17 cellular contexts compared by ENCODE assay signal in the genomic region with DNA sequence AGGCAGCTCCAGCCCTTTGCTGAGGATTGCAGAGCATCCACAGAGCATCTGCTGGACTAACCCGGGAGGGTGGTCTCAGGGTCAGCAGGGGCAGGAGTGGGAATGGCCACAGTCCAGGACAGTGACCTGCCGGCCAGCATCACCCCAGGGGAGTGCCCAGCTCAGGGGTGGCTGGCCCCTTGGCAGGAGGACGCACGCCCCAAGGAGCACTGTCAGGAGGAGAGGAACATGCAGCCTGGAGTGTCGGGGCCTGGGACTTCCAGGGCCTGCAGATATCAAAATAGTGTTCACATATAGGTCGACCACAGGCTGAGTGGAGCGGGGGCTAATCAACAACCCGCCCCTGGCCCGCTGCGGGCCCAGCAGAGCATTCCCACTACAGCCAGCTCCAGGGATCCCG.
"Had no signal": no experiment of that assay in that cellular context is flagged by ENCODE, and none has a peak within 500 bp of the region (broad histone marks: within the 10 kb centered on the region; RNA-seq: fewer than 3 reads in every experiment).

No MANE protein-coding gene starts in this region.

- H3K4me3 ChIP-seq: SJSA1 had no signal

- ATAC-seq: PC-3 had no signal

- H3K9me3 ChIP-seq: SJSA1 had no signal

- H3K27ac ChIP-seq: SJSA1 had no signal

- H3K27me3 ChIP-seq: SJSA1 had no signal

- DNase-seq: activated CD4-positive, alpha-beta T cell treated with anti-CD3 and anti-CD28 coated beads for 4 hours; activated CD8-positive, alpha-beta memory T cell treated with anti-CD3 and anti-CD28 coated beads, Interleukin-2, amount 50 U/mL, for 4 hours; activated CD8-positive, alpha-beta T cell treated with anti-CD3 and anti-CD28 coated beads for 36 hours; activated gamma-delta T cell treated with Interleukin-2 at 50 U/mL for 16 hours; activated naive CD4-positive, alpha-beta T cell treated with anti-CD3 and anti-CD28 coated beads, Interleukin-2, amount 10 ng/mL, durations not matched to agents 7 days and 5 days; activated naive CD8-positive, alpha-beta T cell treated with anti-CD3 and anti-CD28 coated beads for 36 hours; activated T-cell treated with anti-CD3 and anti-CD28 coated beads, Interleukin-2, amount 50 U/mL, for 72 hours; cerebellar nuclear complex; NCI-H1048; NCI-H187 treated with DMSO at 0.1 percent for 48 hours; NCI-H2081 treated with DMSO at 0.1 percent for 48 hours; NCI-H446 treated with DMSO at 0.1 percent for 48 hours; NCI-H524 treated with DMSO at 0.1 percent for 48 hours; NCI-H82; PC-3; SHP77 had no signal
